In genomic region chr3:182081096-182081495, GRCh38 we compare ENCODE assay signal across 1 cellular context.
TF ChIP-seq lines count a peak whose summit lies in the region.

No MANE protein-coding gene starts in this region.

TF ChIP-seq in GM23338, 12 proteins besides CTCF, POLR2A, EP300 and RAD21 (continued from another document):
- TF ChIP-seq, protein P1, sequence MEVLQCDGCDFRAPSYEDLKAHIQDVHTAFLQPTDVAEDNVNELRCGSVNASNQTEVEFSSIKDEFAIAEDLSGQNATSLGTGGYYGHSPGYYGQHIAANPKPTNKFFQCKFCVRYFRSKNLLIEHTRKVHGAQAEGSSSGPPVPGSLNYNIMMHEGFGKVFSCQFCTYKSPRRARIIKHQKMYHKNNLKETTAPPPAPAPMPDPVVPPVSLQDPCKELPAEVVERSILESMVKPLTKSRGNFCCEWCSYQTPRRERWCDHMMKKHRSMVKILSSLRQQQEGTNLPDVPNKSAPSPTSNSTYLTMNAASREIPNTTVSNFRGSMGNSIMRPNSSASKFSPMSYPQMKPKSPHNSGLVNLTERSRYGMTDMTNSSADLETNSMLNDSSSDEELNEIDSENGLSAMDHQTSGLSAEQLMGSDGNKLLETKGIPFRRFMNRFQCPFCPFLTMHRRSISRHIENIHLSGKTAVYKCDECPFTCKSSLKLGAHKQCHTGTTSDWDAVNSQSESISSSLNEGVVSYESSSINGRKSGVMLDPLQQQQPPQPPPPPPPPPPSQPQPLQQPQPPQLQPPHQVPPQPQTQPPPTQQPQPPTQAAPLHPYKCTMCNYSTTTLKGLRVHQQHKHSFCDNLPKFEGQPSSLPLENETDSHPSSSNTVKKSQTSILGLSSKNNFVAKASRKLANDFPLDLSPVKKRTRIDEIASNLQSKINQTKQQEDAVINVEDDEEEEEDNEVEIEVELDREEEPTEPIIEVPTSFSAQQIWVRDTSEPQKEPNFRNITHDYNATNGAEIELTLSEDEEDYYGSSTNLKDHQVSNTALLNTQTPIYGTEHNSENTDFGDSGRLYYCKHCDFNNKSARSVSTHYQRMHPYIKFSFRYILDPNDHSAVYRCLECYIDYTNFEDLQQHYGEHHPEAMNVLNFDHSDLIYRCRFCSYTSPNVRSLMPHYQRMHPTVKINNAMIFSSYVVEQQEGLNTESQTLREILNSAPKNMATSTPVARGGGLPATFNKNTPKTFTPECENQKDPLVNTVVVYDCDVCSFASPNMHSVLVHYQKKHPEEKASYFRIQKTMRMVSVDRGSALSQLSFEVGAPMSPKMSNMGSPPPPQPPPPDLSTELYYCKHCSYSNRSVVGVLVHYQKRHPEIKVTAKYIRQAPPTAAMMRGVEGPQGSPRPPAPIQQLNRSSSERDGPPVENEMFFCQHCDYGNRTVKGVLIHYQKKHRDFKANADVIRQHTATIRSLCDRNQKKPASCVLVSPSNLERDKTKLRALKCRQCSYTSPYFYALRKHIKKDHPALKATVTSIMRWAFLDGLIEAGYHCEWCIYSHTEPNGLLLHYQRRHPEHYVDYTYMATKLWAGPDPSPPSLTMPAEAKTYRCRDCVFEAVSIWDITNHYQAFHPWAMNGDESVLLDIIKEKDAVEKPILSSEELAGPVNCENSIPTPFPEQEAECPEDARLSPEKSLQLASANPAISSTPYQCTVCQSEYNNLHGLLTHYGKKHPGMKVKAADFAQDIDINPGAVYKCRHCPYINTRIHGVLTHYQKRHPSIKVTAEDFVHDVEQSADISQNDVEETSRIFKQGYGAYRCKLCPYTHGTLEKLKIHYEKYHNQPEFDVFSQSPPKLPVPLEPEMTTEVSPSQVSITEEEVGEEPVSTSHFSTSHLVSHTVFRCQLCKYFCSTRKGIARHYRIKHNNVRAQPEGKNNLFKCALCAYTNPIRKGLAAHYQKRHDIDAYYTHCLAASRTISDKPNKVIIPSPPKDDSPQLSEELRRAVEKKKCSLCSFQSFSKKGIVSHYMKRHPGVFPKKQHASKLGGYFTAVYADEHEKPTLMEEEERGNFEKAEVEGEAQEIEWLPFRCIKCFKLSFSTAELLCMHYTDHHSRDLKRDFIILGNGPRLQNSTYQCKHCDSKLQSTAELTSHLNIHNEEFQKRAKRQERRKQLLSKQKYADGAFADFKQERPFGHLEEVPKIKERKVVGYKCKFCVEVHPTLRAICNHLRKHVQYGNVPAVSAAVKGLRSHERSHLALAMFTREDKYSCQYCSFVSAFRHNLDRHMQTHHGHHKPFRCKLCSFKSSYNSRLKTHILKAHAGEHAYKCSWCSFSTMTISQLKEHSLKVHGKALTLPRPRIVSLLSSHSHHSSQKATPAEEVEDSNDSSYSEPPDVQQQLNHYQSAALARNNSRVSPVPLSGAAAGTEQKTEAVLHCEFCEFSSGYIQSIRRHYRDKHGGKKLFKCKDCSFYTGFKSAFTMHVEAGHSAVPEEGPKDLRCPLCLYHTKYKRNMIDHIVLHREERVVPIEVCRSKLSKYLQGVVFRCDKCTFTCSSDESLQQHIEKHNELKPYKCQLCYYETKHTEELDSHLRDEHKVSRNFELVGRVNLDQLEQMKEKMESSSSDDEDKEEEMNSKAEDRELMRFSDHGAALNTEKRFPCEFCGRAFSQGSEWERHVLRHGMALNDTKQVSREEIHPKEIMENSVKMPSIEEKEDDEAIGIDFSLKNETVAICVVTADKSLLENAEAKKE (CRISPR knock-in tag; IDR thresholded peaks at IDR 0.05) = no peak
- no peak for TF ChIP-seq ETS1 (IDR thresholded peaks at IDR 0.05)
- no peak for TF ChIP-seq CREB1 (CRISPR knock-in tag; IDR thresholded peaks at IDR 0.05; ENCODE audit: low read depth)
- no peak for TF ChIP-seq EZH2 (IDR thresholded peaks at IDR 0.05; ENCODE audit: low read depth, unreplicated experiment)
- TF ChIP-seq, protein P2, sequence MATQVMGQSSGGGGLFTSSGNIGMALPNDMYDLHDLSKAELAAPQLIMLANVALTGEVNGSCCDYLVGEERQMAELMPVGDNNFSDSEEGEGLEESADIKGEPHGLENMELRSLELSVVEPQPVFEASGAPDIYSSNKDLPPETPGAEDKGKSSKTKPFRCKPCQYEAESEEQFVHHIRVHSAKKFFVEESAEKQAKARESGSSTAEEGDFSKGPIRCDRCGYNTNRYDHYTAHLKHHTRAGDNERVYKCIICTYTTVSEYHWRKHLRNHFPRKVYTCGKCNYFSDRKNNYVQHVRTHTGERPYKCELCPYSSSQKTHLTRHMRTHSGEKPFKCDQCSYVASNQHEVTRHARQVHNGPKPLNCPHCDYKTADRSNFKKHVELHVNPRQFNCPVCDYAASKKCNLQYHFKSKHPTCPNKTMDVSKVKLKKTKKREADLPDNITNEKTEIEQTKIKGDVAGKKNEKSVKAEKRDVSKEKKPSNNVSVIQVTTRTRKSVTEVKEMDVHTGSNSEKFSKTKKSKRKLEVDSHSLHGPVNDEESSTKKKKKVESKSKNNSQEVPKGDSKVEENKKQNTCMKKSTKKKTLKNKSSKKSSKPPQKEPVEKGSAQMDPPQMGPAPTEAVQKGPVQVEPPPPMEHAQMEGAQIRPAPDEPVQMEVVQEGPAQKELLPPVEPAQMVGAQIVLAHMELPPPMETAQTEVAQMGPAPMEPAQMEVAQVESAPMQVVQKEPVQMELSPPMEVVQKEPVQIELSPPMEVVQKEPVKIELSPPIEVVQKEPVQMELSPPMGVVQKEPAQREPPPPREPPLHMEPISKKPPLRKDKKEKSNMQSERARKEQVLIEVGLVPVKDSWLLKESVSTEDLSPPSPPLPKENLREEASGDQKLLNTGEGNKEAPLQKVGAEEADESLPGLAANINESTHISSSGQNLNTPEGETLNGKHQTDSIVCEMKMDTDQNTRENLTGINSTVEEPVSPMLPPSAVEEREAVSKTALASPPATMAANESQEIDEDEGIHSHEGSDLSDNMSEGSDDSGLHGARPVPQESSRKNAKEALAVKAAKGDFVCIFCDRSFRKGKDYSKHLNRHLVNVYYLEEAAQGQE (IDR thresholded peaks at IDR 0.05; ENCODE audit: unreplicated experiment) = no peak
- no peak for TF ChIP-seq ZNF114 (CRISPR knock-in tag; IDR thresholded peaks at IDR 0.05)
- no peak for TF ChIP-seq STAT1 (IDR thresholded peaks at IDR 0.05; ENCODE audit: unreplicated experiment)
- TF ChIP-seq ZNF331 (CRISPR knock-in tag; IDR thresholded peaks at IDR 0.05; ENCODE audit: low read depth) = no peak
- TF ChIP-seq NANOG (IDR thresholded peaks at IDR 0.05; ENCODE audit: borderline replicate concordance) = no peak
- TF ChIP-seq POLR2AphosphoS5 (IDR thresholded peaks at IDR 0.05; ENCODE audit: low read depth) = no peak
- TF ChIP-seq JUNB (IDR thresholded peaks at IDR 0.05; ENCODE audit: unreplicated experiment) = no peak
